ENCODE assay signal across 10 cellular contexts in genomic region chr2:201420442-201421113, GRCh38. TPM values are rescaled to one million over a fixed set of nuclear protein-coding genes. Genes with fewer than 3 reads are reported as not detected.
DNase-seq lines count a peak whose midpoint lies in the region; ATAC-seq and TF ChIP-seq lines count a peak whose summit lies in the region.
"Had no signal": no experiment of that assay in that cellular context is flagged by ENCODE, and none has a peak within 500 bp of the region (broad histone marks: within the 10 kb centered on the region; RNA-seq: fewer than 3 reads in every experiment).

No MANE protein-coding gene starts in this region.

- no peaks in the 10 kb centered on the region for H3K36me3 ChIP-seq in MM.1S (replicated peaks; ENCODE audit: insufficient read depth, low read length)

- no peaks in the 10 kb centered on the region for H3K27me3 Mint-ChIP-seq in activated T-cell treated with anti-CD3 and anti-CD28 coated beads, Interleukin-2, amount 50 U/mL, for 72 hours (ENCODE audit: low read depth)
- no peaks in the 10 kb centered on the region for H3K27me3 Mint-ChIP-seq in activated B cell treated with CpG ODN at 0.5 μM for 24 hours
- H3K27me3 Mint-ChIP-seq in activated CD4-positive, alpha-beta T cell treated with anti-CD3 and anti-CD28 coated beads, Interleukin-2, amount 10 ng/mL, durations not matched to agents 7 days and 5 days: no peaks in the 10 kb centered on the region

- TF ChIP-seq CTCF in activated B cell treated with CpG ODN at 0.5 μM for 24 hours (IDR thresholded peaks at IDR 0.05) (no peak), fibroblast of villous mesenchyme (IDR thresholded peaks at IDR 0.05; ENCODE audit: insufficient read depth, low read depth, low read length) (no peak), MM.1S (IDR thresholded peaks at IDR 0.05; ENCODE audit: low read length) (no peak)

- ATAC-seq in activated T-cell treated with anti-CD3 and anti-CD28 coated beads, Interleukin-2, amount 50 U/mL, for 72 hours (replicated peaks in 1 of 2): peak; percentile 66 to 77
- ATAC-seq in activated B cell treated with CpG ODN at 0.5 μM for 24 hours (ENCODE audit: low read depth): no peak

- DNase-seq in activated T-cell treated with anti-CD3 and anti-CD28 coated beads, Interleukin-2, amount 50 U/mL, for 72 hours: peak in 1 of 2 donors; percentile 15
- no peak for DNase-seq in activated T-cell treated with anti-CD3 and anti-CD28 coated beads for 4 hours
- no peak for DNase-seq in activated B cell treated with CpG ODN at 0.5 μM for 24 hours
- DNase-seq in fibroblast of villous mesenchyme (ENCODE audit: low read depth): peak; percentile 60
- DNase-seq in stromal cell of bone marrow (ENCODE audit: low read depth): peak; percentile 91
- DNase-seq in head of caudate nucleus: no peak
- DNase-seq in MM.1S: no peak
- DNase-seq in activated CD4-positive, alpha-beta T cell treated with anti-CD3 and anti-CD28 coated beads, Interleukin-2, amount 10 ng/mL, durations not matched to agents 7 days and 5 days: no peak
- DNase-seq: AML-193, NCI-H524 had no signal

- H3K9ac ChIP-seq in MM.1S (ENCODE audit: low read length): no peak overlapping the region

- H3K4me2 ChIP-seq in MM.1S (ENCODE audit: low read depth, low read length): no peak overlapping the region

- no peak overlapping the region for H3K27ac ChIP-seq in MM.1S (ENCODE audit: low read length)

- no peaks in the 10 kb centered on the region for H3F3A ChIP-seq in MM.1S (ENCODE audit: insufficient read depth, low read length)

- H3K4me3 ChIP-seq in fibroblast of villous mesenchyme (ENCODE audit: low read depth, low read length) (no peak overlapping the region), MM.1S (ENCODE audit: low read length) (no peak overlapping the region)

- H3K36me3 Mint-ChIP-seq in activated T-cell treated with anti-CD3 and anti-CD28 coated beads, Interleukin-2, amount 50 U/mL, for 72 hours (ENCODE audit: insufficient read depth in 2 of 2): peaks cover 0 to 6% of the 10 kb centered on the region in 2 donors
- H3K36me3 Mint-ChIP-seq in activated B cell treated with CpG ODN at 0.5 μM for 24 hours (ENCODE audit: low read depth): peaks cover 22% of the 10 kb centered on the region
- peaks cover 30% of the 10 kb centered on the region for H3K36me3 Mint-ChIP-seq in activated CD4-positive, alpha-beta T cell treated with anti-CD3 and anti-CD28 coated beads, Interleukin-2, amount 10 ng/mL, durations not matched to agents 7 days and 5 days (ENCODE audit: low read depth)

- H4K20me1 ChIP-seq in MM.1S (ENCODE audit: insufficient read depth, low read length): no peaks in the 10 kb centered on the region

- H3K9me2 ChIP-seq in MM.1S (replicated peaks; ENCODE audit: insufficient read depth, low read length): no peaks in the 10 kb centered on the region

- H3K27ac Mint-ChIP-seq in activated T-cell treated with anti-CD3 and anti-CD28 coated beads, Interleukin-2, amount 50 U/mL, for 72 hours: peak overlapping the region; percentile 92
- peak overlapping the region; percentile 72 for H3K27ac Mint-ChIP-seq in activated B cell treated with CpG ODN at 0.5 μM for 24 hours
- no peak overlapping the region for H3K27ac Mint-ChIP-seq in activated CD4-positive, alpha-beta T cell treated with anti-CD3 and anti-CD28 coated beads, Interleukin-2, amount 10 ng/mL, durations not matched to agents 7 days and 5 days

- peak overlapping the region in 1 of 2 donors; percentile 71 for H3K4me3 Mint-ChIP-seq in activated T-cell treated with anti-CD3 and anti-CD28 coated beads, Interleukin-2, amount 50 U/mL, for 72 hours
- no peak overlapping the region for H3K4me3 Mint-ChIP-seq in activated B cell treated with CpG ODN at 0.5 μM for 24 hours
- H3K4me3 Mint-ChIP-seq in activated CD4-positive, alpha-beta T cell treated with anti-CD3 and anti-CD28 coated beads, Interleukin-2, amount 10 ng/mL, durations not matched to agents 7 days and 5 days: no peak overlapping the region

- peaks cover 55% of the 10 kb centered on the region for H3K4me1 Mint-ChIP-seq in activated T-cell treated with anti-CD3 and anti-CD28 coated beads, Interleukin-2, amount 50 U/mL, for 72 hours (ENCODE audit: low read depth)
- H3K4me1 Mint-ChIP-seq in activated B cell treated with CpG ODN at 0.5 μM for 24 hours: peaks cover 58% of the 10 kb centered on the region
- H3K4me1 Mint-ChIP-seq in activated CD4-positive, alpha-beta T cell treated with anti-CD3 and anti-CD28 coated beads, Interleukin-2, amount 10 ng/mL, durations not matched to agents 7 days and 5 days: peaks cover 39% of the 10 kb centered on the region

- H3K79me2 ChIP-seq in MM.1S (ENCODE audit: low read length): no peaks in the 10 kb centered on the region

- H2AFZ ChIP-seq in MM.1S (ENCODE audit: low read length): no peak overlapping the region

- no peaks in the 10 kb centered on the region for H3K27me3 ChIP-seq in MM.1S (replicated peaks; ENCODE audit: insufficient read depth, low read length)

- no peaks in the 10 kb centered on the region for H3K9me3 Mint-ChIP-seq in activated T-cell treated with anti-CD3 and anti-CD28 coated beads, Interleukin-2, amount 50 U/mL, for 72 hours
- H3K9me3 Mint-ChIP-seq in activated B cell treated with CpG ODN at 0.5 μM for 24 hours: no peaks in the 10 kb centered on the region
- no peaks in the 10 kb centered on the region for H3K9me3 Mint-ChIP-seq in activated CD4-positive, alpha-beta T cell treated with anti-CD3 and anti-CD28 coated beads, Interleukin-2, amount 10 ng/mL, durations not matched to agents 7 days and 5 days

- no peaks in the 10 kb centered on the region for H3K4me1 ChIP-seq in MM.1S (ENCODE audit: low read length)

- POLR2A ChIA-PET in activated B cell treated with CpG ODN at 0.5 μM for 24 hours (lab: Charles Lee): no interaction called here
- POLR2A ChIA-PET in activated CD4-positive, alpha-beta T cell treated with anti-CD3 and anti-CD28 coated beads, Interleukin-2, amount 10 ng/mL, durations not matched to agents 7 days and 5 days (lab: Charles Lee): no interaction called here

- intact Hi-C loops in activated B cell treated with CpG ODN at 0.5 μM for 24 hours (cut with micrococcal nuclease): no loop called here
- intact Hi-C loops in head of caudate nucleus (cut with DNase I): no loop called here

- no peaks in the 10 kb centered on the region for H3K9me3 ChIP-seq in MM.1S (replicated peaks; ENCODE audit: insufficient read depth, low read length)

- CTCF ChIA-PET in activated B cell treated with CpG ODN at 0.5 μM for 24 hours (lab: Charles Lee): no interaction called here
- CTCF ChIA-PET in activated CD4-positive, alpha-beta T cell treated with anti-CD3 and anti-CD28 coated beads, Interleukin-2, amount 10 ng/mL, durations not matched to agents 7 days and 5 days (lab: Charles Lee): no interaction called here

RNA-seq across cellular contexts. Expression of gene TRAK2, which starts 30.7 kb away (rescaled TPM):
- total RNA-seq in activated T-cell treated with anti-CD3 and anti-CD28 coated beads, Interleukin-2, amount 50 U/mL, for 72 hours: 10 to 100 TPM; 20.8 to 22.1 TPM
- total RNA-seq in activated B cell treated with CpG ODN at 0.5 μM for 24 hours (17.7 and 20.1 TPM in 2 replicates), fibroblast of villous mesenchyme (46.4 and 51.0 TPM in 2 replicates)
- 10 to 100 TPM; 54.9 to 58.3 TPM for total RNA-seq in activated CD4-positive, alpha-beta T cell treated with anti-CD3 and anti-CD28 coated beads, Interleukin-2, amount 10 ng/mL, durations not matched to agents 7 days and 5 days

RNA-seq across cellular contexts. Expression of gene STRADB, which starts 31.0 kb away (rescaled TPM):
- 10 to 100 TPM; 26.7 to 30.4 TPM for total RNA-seq in activated T-cell treated with anti-CD3 and anti-CD28 coated beads, Interleukin-2, amount 50 U/mL, for 72 hours
- total RNA-seq in activated B cell treated with CpG ODN at 0.5 μM for 24 hours: 17.8 and 23.3 TPM in 2 replicates
- 37.4 and 55.7 TPM in 2 replicates for total RNA-seq in fibroblast of villous mesenchyme
- 10 to 100 TPM; 25.1 to 27.9 TPM for total RNA-seq in activated CD4-positive, alpha-beta T cell treated with anti-CD3 and anti-CD28 coated beads, Interleukin-2, amount 10 ng/mL, durations not matched to agents 7 days and 5 days

Comparison
In these comparisons a context has a peak if more than half of its experiments do, and no peak if none do; other contexts are left out.
1. DNase-seq: peak in fibroblast of villous mesenchyme (single experiment) and stromal cell of bone marrow (single experiment); none in activated T-cell treated with anti-CD3 and anti-CD28 coated beads for 4 hours (single experiment), activated B cell treated with CpG ODN at 0.5 μM for 24 hours (single experiment), head of caudate nucleus (0 of 42), MM.1S (single experiment) and activated CD4-positive, alpha-beta T cell treated with anti-CD3 and anti-CD28 coated beads, Interleukin-2, amount 10 ng/mL, durations not matched to agents 7 days and 5 days (single experiment).